Comparison of ENCODE assay signal across 1 cellular context in genomic region chr11:59611570-59612565, GRCh38.
TF ChIP-seq lines count a peak whose summit lies in the region.

No MANE protein-coding gene starts in this region.

TF ChIP-seq in GM12878, 131 proteins besides CTCF, POLR2A, EP300 and RAD21:
- TF ChIP-seq, protein P1, sequence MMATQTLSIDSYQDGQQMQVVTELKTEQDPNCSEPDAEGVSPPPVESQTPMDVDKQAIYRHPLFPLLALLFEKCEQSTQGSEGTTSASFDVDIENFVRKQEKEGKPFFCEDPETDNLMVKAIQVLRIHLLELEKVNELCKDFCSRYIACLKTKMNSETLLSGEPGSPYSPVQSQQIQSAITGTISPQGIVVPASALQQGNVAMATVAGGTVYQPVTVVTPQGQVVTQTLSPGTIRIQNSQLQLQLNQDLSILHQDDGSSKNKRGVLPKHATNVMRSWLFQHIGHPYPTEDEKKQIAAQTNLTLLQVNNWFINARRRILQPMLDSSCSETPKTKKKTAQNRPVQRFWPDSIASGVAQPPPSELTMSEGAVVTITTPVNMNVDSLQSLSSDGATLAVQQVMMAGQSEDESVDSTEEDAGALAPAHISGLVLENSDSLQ (IDR thresholded peaks at IDR 0.05) = peak; percentile 29; the same call in 1 of the 2 replicates
- TF ChIP-seq JUNB (IDR thresholded peaks at IDR 0.05) (0 out of 2 replicates have a peak, but pooled peaks have one; percentile 15), RAD51 (IDR thresholded peaks at IDR 0.05) (no peak)
- TF ChIP-seq, protein P2, sequence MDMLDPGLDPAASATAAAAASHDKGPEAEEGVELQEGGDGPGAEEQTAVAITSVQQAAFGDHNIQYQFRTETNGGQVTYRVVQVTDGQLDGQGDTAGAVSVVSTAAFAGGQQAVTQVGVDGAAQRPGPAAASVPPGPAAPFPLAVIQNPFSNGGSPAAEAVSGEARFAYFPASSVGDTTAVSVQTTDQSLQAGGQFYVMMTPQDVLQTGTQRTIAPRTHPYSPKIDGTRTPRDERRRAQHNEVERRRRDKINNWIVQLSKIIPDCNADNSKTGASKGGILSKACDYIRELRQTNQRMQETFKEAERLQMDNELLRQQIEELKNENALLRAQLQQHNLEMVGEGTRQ (IDR thresholded peaks at IDR 0.05; ENCODE audit: borderline replicate concordance, low read depth, low read length) = no peak
TF ChIP-seq in GM12878: peak in this region for 2.
